In genomic region chr1:28505406-28506187, GRCh38 we compare ENCODE assay signal across 1 cellular context.
TF ChIP-seq lines count a peak whose summit lies in the region.

A gene with protein sequence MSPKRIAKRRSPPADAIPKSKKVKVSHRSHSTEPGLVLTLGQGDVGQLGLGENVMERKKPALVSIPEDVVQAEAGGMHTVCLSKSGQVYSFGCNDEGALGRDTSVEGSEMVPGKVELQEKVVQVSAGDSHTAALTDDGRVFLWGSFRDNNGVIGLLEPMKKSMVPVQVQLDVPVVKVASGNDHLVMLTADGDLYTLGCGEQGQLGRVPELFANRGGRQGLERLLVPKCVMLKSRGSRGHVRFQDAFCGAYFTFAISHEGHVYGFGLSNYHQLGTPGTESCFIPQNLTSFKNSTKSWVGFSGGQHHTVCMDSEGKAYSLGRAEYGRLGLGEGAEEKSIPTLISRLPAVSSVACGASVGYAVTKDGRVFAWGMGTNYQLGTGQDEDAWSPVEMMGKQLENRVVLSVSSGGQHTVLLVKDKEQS (plus strand): TSS chr1:28506043. CDS start chr1:28529867, 23,824 bp downstream.

TF ChIP-seq in K562, 482 proteins besides CTCF, POLR2A, EP300 and RAD21 (continued from another document and continues in another):
- TF ChIP-seq, protein P1, sequence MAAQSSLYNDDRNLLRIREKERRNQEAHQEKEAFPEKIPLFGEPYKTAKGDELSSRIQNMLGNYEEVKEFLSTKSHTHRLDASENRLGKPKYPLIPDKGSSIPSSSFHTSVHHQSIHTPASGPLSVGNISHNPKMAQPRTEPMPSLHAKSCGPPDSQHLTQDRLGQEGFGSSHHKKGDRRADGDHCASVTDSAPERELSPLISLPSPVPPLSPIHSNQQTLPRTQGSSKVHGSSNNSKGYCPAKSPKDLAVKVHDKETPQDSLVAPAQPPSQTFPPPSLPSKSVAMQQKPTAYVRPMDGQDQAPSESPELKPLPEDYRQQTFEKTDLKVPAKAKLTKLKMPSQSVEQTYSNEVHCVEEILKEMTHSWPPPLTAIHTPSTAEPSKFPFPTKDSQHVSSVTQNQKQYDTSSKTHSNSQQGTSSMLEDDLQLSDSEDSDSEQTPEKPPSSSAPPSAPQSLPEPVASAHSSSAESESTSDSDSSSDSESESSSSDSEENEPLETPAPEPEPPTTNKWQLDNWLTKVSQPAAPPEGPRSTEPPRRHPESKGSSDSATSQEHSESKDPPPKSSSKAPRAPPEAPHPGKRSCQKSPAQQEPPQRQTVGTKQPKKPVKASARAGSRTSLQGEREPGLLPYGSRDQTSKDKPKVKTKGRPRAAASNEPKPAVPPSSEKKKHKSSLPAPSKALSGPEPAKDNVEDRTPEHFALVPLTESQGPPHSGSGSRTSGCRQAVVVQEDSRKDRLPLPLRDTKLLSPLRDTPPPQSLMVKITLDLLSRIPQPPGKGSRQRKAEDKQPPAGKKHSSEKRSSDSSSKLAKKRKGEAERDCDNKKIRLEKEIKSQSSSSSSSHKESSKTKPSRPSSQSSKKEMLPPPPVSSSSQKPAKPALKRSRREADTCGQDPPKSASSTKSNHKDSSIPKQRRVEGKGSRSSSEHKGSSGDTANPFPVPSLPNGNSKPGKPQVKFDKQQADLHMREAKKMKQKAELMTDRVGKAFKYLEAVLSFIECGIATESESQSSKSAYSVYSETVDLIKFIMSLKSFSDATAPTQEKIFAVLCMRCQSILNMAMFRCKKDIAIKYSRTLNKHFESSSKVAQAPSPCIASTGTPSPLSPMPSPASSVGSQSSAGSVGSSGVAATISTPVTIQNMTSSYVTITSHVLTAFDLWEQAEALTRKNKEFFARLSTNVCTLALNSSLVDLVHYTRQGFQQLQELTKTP (IDR thresholded peaks at IDR 0.05; ENCODE audit: low read depth in 1 of 2, partially characterized antibody in 2 of 2), result peak in 1 of 2 experiments; percentile 97
- TF ChIP-seq SAFB (IDR thresholded peaks at IDR 0.05; ENCODE audit: borderline replicate concordance, low read depth, low read length) (no peak), ASH1L (IDR thresholded peaks at IDR 0.05; ENCODE audit: borderline replicate concordance, low read depth, partially characterized antibody) (peak; percentile 74), RBBP5 (IDR thresholded peaks at IDR 0.05; ENCODE audit: borderline replicate concordance, insufficient read depth, low read length, poor library complexity, severe bottlenecking) (no peak), TAL1 (IDR thresholded peaks at IDR 0.05) (peak; percentile 16; the same call in 1 of the 2 replicates), ZNF280B (CRISPR knock-in tag; IDR thresholded peaks at IDR 0.05) (no peak), ZNF354B (CRISPR knock-in tag; IDR thresholded peaks at IDR 0.05) (no peak), RNF2 (IDR thresholded peaks at IDR 0.05) (peak; percentile 69; the same call in 1 of the 2 replicates), ATF7 (IDR thresholded peaks at IDR 0.05) (peak; percentile 85), BCL6 (CRISPR knock-in tag; IDR thresholded peaks at IDR 0.05) (0 out of 2 replicates have a peak, but pooled peaks have one; percentile 44), SNIP1 (IDR thresholded peaks at IDR 0.05; ENCODE audit: low read depth) (peak; percentile 27; the same call in 1 of the 2 replicates), SRSF9 (IDR thresholded peaks at IDR 0.05; ENCODE audit: borderline replicate concordance, low read depth, low read length) (no peak), ZNF143 (CRISPR knock-in tag; IDR thresholded peaks at IDR 0.05) (peak; percentile 70), ZNF707 (CRISPR knock-in tag; conservative IDR thresholded peaks at IDR 0.05) (no peak), CBX2 (IDR thresholded peaks at IDR 0.05; ENCODE audit: insufficient read depth, low read length, poor library complexity, severe bottlenecking) (no peak), ZNF584 (CRISPR knock-in tag; IDR thresholded peaks at IDR 0.05; ENCODE audit: low read depth) (no peak), MAZ (CRISPR knock-in tag; conservative IDR thresholded peaks at IDR 0.05 in 1 of 2, IDR thresholded peaks at IDR 0.05 in 1 of 2) (peak in 1 of 2 experiments; percentile 45; a peak in 2 of 4 replicates), GABPB2 (CRISPR knock-in tag; conservative IDR thresholded peaks at IDR 0.05) (no peak; the same call in 1 of the 2 replicates), XRCC5 (IDR thresholded peaks at IDR 0.05; ENCODE audit: low read depth, low read length) (0 out of 2 replicates have a peak, but pooled peaks have one; percentile 68), NCOA1 (IDR thresholded peaks at IDR 0.05; ENCODE audit: low read depth) (peak; percentile 15; the same call in 1 of the 2 replicates), TAF7 (tag; IDR thresholded peaks at IDR 0.05) (peak; percentile 97), MTA2 (IDR thresholded peaks at IDR 0.05; ENCODE audit: low read depth) (no peak), CXXC5 (CRISPR knock-in tag; IDR thresholded peaks at IDR 0.05) (peak; percentile 51), KAT2B (IDR thresholded peaks at IDR 0.05; ENCODE audit: low read depth, low read length) (no peak), TOE1 (IDR thresholded peaks at IDR 0.05; ENCODE audit: borderline replicate concordance) (peak; percentile 32; the same call in 1 of the 2 replicates), TOE1 (CRISPR knock-in tag; IDR thresholded peaks at IDR 0.05; ENCODE audit: borderline replicate concordance, low read depth) (no peak), ZNF77 (CRISPR knock-in tag; IDR thresholded peaks at IDR 0.05) (no peak), PHB (CRISPR knock-in tag; IDR thresholded peaks at IDR 0.05) (no peak), ILF3 (IDR thresholded peaks at IDR 0.05; ENCODE audit: borderline replicate concordance) (no peak; the same call in 1 of the 2 replicates)
- TF ChIP-seq, protein P2, sequence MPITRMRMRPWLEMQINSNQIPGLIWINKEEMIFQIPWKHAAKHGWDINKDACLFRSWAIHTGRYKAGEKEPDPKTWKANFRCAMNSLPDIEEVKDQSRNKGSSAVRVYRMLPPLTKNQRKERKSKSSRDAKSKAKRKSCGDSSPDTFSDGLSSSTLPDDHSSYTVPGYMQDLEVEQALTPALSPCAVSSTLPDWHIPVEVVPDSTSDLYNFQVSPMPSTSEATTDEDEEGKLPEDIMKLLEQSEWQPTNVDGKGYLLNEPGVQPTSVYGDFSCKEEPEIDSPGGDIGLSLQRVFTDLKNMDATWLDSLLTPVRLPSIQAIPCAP (CRISPR knock-in tag; IDR thresholded peaks at IDR 0.05; ENCODE audit: borderline replicate concordance), result no peak
- TF ChIP-seq, protein P3, sequence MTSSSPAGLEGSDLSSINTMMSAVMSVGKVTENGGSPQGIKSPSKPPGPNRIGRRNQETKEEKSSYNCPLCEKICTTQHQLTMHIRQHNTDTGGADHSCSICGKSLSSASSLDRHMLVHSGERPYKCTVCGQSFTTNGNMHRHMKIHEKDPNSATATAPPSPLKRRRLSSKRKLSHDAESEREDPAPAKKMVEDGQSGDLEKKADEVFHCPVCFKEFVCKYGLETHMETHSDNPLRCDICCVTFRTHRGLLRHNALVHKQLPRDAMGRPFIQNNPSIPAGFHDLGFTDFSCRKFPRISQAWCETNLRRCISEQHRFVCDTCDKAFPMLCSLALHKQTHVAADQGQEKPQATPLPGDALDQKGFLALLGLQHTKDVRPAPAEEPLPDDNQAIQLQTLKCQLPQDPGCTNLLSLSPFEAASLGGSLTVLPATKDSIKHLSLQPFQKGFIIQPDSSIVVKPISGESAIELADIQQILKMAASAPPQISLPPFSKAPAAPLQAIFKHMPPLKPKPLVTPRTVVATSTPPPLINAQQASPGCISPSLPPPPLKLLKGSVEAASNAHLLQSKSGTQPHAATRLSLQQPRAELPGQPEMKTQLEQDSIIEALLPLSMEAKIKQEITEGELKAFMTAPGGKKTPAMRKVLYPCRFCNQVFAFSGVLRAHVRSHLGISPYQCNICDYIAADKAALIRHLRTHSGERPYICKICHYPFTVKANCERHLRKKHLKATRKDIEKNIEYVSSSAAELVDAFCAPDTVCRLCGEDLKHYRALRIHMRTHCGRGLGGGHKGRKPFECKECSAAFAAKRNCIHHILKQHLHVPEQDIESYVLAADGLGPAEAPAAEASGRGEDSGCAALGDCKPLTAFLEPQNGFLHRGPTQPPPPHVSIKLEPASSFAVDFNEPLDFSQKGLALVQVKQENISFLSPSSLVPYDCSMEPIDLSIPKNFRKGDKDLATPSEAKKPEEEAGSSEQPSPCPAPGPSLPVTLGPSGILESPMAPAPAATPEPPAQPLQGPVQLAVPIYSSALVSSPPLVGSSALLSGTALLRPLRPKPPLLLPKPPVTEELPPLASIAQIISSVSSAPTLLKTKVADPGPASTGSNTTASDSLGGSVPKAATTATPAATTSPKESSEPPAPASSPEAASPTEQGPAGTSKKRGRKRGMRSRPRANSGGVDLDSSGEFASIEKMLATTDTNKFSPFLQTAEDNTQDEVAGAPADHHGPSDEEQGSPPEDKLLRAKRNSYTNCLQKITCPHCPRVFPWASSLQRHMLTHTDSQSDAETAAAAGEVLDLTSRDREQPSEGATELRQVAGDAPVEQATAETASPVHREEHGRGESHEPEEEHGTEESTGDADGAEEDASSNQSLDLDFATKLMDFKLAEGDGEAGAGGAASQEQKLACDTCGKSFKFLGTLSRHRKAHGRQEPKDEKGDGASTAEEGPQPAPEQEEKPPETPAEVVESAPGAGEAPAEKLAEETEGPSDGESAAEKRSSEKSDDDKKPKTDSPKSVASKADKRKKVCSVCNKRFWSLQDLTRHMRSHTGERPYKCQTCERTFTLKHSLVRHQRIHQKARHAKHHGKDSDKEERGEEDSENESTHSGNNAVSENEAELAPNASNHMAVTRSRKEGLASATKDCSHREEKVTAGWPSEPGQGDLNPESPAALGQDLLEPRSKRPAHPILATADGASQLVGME (CRISPR knock-in tag; IDR thresholded peaks at IDR 0.05), result 0 out of 2 replicates have a peak, but pooled peaks have one; percentile 32
- TF ChIP-seq, protein P4, sequence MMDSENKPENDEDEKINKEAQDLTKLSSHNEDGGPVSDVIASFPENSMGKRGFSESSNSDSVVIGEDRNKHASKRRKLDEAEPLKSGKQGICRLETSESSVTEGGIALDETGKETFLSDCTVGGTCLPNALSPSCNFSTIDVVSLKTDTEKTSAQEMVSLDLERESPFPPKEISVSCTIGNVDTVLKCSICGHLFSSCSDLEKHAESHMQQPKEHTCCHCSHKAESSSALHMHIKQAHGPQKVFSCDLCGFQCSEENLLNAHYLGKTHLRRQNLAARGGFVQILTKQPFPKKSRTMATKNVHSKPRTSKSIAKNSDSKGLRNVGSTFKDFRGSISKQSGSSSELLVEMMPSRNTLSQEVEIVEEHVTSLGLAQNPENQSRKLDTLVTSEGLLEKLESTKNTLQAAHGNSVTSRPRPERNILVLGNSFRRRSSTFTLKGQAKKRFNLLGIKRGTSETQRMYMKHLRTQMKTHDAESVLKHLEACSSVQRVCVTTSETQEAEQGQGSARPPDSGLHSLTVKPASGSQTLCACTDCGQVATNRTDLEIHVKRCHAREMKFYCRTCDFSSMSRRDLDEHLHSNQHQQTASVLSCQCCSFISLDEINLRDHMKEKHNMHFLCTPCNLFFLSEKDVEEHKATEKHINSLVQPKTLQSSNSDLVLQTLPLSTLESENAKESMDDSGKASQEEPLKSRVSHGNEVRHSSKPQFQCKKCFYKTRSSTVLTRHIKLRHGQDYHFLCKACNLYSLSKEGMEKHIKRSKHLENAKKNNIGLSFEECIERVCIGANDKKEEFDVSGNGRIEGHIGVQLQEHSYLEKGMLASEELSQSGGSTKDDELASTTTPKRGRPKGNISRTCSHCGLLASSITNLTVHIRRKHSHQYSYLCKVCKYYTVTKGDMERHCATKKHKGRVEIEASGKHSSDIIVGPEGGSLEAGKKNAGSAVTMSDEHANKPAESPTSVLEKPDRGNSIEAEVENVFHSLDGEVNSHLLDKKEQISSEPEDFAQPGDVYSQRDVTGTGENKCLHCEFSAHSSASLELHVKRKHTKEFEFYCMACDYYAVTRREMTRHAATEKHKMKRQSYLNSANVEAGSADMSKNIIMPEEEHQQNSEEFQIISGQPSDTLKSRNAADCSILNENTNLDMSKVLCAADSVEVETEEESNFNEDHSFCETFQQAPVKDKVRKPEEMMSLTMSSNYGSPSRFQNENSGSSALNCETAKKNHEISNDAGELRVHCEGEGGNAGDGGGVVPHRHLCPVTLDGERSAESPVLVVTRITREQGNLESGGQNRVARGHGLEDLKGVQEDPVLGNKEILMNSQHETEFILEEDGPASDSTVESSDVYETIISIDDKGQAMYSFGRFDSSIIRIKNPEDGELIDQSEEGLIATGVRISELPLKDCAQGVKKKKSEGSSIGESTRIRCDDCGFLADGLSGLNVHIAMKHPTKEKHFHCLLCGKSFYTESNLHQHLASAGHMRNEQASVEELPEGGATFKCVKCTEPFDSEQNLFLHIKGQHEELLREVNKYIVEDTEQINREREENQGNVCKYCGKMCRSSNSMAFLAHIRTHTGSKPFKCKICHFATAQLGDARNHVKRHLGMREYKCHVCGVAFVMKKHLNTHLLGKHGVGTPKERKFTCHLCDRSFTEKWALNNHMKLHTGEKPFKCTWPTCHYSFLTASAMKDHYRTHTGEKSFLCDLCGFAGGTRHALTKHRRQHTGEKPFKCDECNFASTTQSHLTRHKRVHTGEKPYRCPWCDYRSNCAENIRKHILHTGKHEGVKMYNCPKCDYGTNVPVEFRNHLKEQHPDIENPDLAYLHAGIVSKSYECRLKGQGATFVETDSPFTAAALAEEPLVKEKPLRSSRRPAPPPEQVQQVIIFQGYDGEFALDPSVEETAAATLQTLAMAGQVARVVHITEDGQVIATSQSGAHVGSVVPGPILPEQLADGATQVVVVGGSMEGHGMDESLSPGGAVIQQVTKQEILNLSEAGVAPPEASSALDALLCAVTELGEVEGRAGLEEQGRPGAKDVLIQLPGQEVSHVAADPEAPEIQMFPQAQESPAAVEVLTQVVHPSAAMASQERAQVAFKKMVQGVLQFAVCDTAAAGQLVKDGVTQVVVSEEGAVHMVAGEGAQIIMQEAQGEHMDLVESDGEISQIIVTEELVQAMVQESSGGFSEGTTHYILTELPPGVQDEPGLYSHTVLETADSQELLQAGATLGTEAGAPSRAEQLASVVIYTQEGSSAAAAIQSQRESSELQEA (IDR thresholded peaks at IDR 0.05; ENCODE audit: low read depth), result no peak
- TF ChIP-seq, protein P5, sequence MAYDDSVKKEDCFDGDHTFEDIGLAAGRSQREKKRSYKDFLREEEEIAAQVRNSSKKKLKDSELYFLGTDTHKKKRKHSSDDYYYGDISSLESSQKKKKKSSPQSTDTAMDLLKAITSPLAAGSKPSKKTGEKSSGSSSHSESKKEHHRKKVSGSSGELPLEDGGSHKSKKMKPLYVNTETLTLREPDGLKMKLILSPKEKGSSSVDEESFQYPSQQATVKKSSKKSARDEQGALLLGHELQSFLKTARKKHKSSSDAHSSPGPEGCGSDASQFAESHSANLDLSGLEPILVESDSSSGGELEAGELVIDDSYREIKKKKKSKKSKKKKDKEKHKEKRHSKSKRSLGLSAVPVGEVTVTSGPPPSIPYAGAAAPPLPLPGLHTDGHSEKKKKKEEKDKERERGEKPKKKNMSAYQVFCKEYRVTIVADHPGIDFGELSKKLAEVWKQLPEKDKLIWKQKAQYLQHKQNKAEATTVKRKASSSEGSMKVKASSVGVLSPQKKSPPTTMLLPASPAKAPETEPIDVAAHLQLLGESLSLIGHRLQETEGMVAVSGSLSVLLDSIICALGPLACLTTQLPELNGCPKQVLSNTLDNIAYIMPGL (CRISPR knock-in tag; IDR thresholded peaks at IDR 0.05), result 0 out of 2 replicates have a peak, but pooled peaks have one; percentile 37
